8 cellular contexts compared by ENCODE assay signal in the genomic region with DNA sequence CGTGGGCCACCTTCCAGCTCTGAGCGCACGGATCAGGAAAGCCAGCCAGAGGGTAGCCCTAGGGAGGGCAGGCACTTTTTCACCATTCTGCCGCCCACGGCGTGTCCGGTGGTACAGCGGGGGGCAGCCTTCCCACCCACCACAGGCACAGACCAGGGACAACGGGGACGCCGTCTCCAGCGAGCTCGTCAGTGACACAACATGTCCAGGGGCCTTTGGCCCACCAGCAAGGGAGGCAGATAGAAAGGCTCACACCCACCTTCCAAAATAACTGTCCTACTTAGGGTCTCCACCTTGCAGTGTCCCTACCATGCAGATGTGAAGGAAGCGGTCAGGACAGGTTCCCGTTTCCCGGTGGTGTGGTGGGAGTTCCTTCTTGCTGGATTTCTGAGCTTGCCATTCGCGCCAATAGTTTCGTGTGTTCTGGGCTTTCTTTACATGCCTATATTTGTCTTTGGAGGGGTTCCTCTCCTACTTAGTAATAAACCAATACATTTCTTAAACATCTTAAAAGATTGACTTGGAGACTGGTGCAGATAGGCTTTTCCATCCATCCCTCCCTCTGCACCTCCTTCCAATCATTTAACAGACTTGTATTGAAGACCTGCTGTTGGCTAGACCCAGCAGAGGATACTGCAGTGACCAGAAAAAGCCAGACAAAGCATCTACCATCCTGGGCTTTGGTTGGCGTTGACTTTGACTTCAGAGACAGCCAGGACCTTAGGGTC.
DNase-seq lines count a peak whose midpoint lies in the region; ATAC-seq and TF ChIP-seq lines count a peak whose summit lies in the region.

No MANE protein-coding gene starts in this region.

- H3K9me3 ChIP-seq in iPS-20b (ENCODE audit: insufficient read depth, low read depth, low read length), result no peaks in the 10 kb centered on the region

- H3K36me3 ChIP-seq in iPS-20b (ENCODE audit: insufficient read depth, low read depth, low read length), result peaks cover 14% of the 10 kb centered on the region

- H3K4me3 Mint-ChIP-seq in activated naive CD8-positive, alpha-beta T cell treated with anti-CD3 and anti-CD28 coated beads, Interleukin-2, amount 50 U/mL, for 24 hours, result peak overlapping the region; percentile 91

- H3K27ac ChIP-seq in iPS-20b (ENCODE audit: low read length) (peak overlapping the region; percentile 5), substantia nigra (ENCODE audit: low read depth, low read length, poor library complexity, severe bottlenecking) (peak overlapping the region; percentile 86)

- peak overlapping the region; percentile 72 for H3K4me3 ChIP-seq in iPS-20b (ENCODE audit: low read length)

- no peak for TF ChIP-seq POLR2A in GM18505 (IDR thresholded peaks at IDR 0.05; ENCODE audit: borderline replicate concordance, extremely low read depth, insufficient read depth, insufficient read length)

- H3K27me3 Mint-ChIP-seq in activated naive CD8-positive, alpha-beta T cell treated with anti-CD3 and anti-CD28 coated beads, Interleukin-2, amount 50 U/mL, for 24 hours, result no peaks in the 10 kb centered on the region

- no peak for DNase-seq in activated naive CD8-positive, alpha-beta T cell treated with anti-CD3 and anti-CD28 coated beads, Interleukin-2, amount 50 U/mL, for 24 hours
- DNase-seq in substantia nigra (lab: John Stamatoyannopoulos, UW) (no peak), SIG-M5 treated with dmso at 0.1 percent for 504 hours (lab: John Stamatoyannopoulos, UW; ENCODE audit: unreplicated experiment) (no peak)
- DNase-seq in stimulated activated CD4-positive, alpha-beta T cell treated with anti-CD3 and anti-CD28 coated beads, Interleukin-12 subunit alpha, Interleukin-12 subunit beta, amount 100 ng/mL, for 4 hours, result no peak
- no peak for DNase-seq in activated CD4-positive, alpha-beta T cell treated with anti-CD3 and anti-CD28 coated beads for 48 hours

- peak overlapping the region; percentile 93 for H3K27ac Mint-ChIP-seq in activated naive CD8-positive, alpha-beta T cell treated with anti-CD3 and anti-CD28 coated beads, Interleukin-2, amount 50 U/mL, for 24 hours

- peaks cover 8% of the 10 kb centered on the region; the same call in 1 of the 2 replicates for H3K4me1 ChIP-seq in iPS-20b (ENCODE audit: insufficient read depth, low read length)

- H3K27me3 ChIP-seq in iPS-20b (ENCODE audit: insufficient read depth, low read length), result no peaks in the 10 kb centered on the region

- peaks cover 46% of the 10 kb centered on the region for H3K4me1 Mint-ChIP-seq in activated naive CD8-positive, alpha-beta T cell treated with anti-CD3 and anti-CD28 coated beads, Interleukin-2, amount 50 U/mL, for 24 hours

- no peaks in the 10 kb centered on the region for H3K9me3 Mint-ChIP-seq in activated naive CD8-positive, alpha-beta T cell treated with anti-CD3 and anti-CD28 coated beads, Interleukin-2, amount 50 U/mL, for 24 hours

- peak overlapping the region; percentile 82; the same call in 1 of the 2 replicates for H3K9ac ChIP-seq in iPS-20b (ENCODE audit: low read depth, low read length)

- ATAC-seq in GM18505 (IDR thresholded peaks at IDR 0.05; ENCODE audit: unreplicated experiment) (peak; percentile 2), HG03280 (IDR thresholded peaks at IDR 0.05; ENCODE audit: unreplicated experiment) (peak; percentile 5)
- peak; percentile 1 for ATAC-seq in activated naive CD8-positive, alpha-beta T cell treated with anti-CD3 and anti-CD28 coated beads, Interleukin-2, amount 50 U/mL, for 24 hours

- H3K36me3 Mint-ChIP-seq in activated naive CD8-positive, alpha-beta T cell treated with anti-CD3 and anti-CD28 coated beads, Interleukin-2, amount 50 U/mL, for 24 hours (ENCODE audit: low read depth), result peaks cover 22% of the 10 kb centered on the region
